In genomic region chr2:26609839-26610277, GRCh38 we compare ENCODE assay signal across 12 cellular contexts. TPM values are rescaled to one million over a fixed set of nuclear protein-coding genes. Genes with fewer than 3 reads are reported as not detected.
DNase-seq lines count a peak whose midpoint lies in the region; ATAC-seq, FAIRE-seq and TF ChIP-seq lines count a peak whose summit lies in the region.
"Had no signal": no experiment of that assay in that cellular context is flagged by ENCODE, and none has a peak within 500 bp of the region (broad histone marks: within the 10 kb centered on the region; RNA-seq: fewer than 3 reads in every experiment).

No MANE protein-coding gene starts in this region.

- in situ Hi-C loops in HepG2 (cut with HindIII; ENCODE audit: extremely low pct_ligation_motif_present, low pct_unique_long_range_greater_than_20kb): loop anchor here (5.0 kb wide), 1 partner anchor 132 kb away; no protein-coding TSS in a partner anchor

- H3K36me3 ChIP-seq in HepG2 (replicated peaks in 1 of 2; ENCODE audit: control insufficient read depth in 1 of 2, insufficient read depth in 2 of 2, low read length in 2 of 2): no peaks in the 10 kb centered on the region
- no peaks in the 10 kb centered on the region for H3K36me3 ChIP-seq in right lobe of liver
- no peaks in the 10 kb centered on the region for H3K36me3 ChIP-seq in mesodermal cell (ENCODE audit: control insufficient read depth, insufficient read depth, low read length)
- no peaks in the 10 kb centered on the region for H3K36me3 ChIP-seq in upper lobe of right lung

- no peak overlapping the region for H3K4me3 Mint-ChIP-seq in activated CD4-positive, alpha-beta T cell treated with anti-CD3 and anti-CD28 coated beads, Interleukin-2, amount 10 ng/mL, durations not matched to agents 7 days and 5 days
- H3K4me3 Mint-ChIP-seq in MCF 10A (ENCODE audit: unreplicated experiment): no peak overlapping the region
- H3K4me3 Mint-ChIP-seq: CD14-positive monocyte had no signal

- TF ChIP-seq RAD21 in HepG2 (CRISPR knock-in tag; IDR thresholded peaks at IDR 0.05): no peak

- peaks cover under 1% of the 10 kb centered on the region for H3K27me3 Mint-ChIP-seq in activated CD4-positive, alpha-beta T cell treated with anti-CD3 and anti-CD28 coated beads, Interleukin-2, amount 10 ng/mL, durations not matched to agents 7 days and 5 days
- H3K27me3 Mint-ChIP-seq in MCF 10A (ENCODE audit: insufficient read depth, unreplicated experiment): peaks cover 49% of the 10 kb centered on the region

- TF ChIP-seq POLR2A in HepG2 (IDR thresholded peaks at IDR 0.05; ENCODE audit: insufficient read depth in 1 of 2, low read depth in 2 of 2, low read length in 2 of 2): no peak
- no peak for TF ChIP-seq POLR2A in right lobe of liver (IDR thresholded peaks at IDR 0.05)

- no peaks in the 10 kb centered on the region for H3K9me3 Mint-ChIP-seq in activated CD4-positive, alpha-beta T cell treated with anti-CD3 and anti-CD28 coated beads, Interleukin-2, amount 10 ng/mL, durations not matched to agents 7 days and 5 days
- H3K9me3 Mint-ChIP-seq in MCF 10A (ENCODE audit: unreplicated experiment): no peaks in the 10 kb centered on the region

- H3K9me3 ChIP-seq in HepG2 (ENCODE audit: low read length) (no peaks in the 10 kb centered on the region), right lobe of liver (no peaks in the 10 kb centered on the region), mesodermal cell (ENCODE audit: control insufficient read depth, low read length) (no peaks in the 10 kb centered on the region), upper lobe of right lung (no peaks in the 10 kb centered on the region)

- H4K20me1 ChIP-seq in HepG2 (ENCODE audit: insufficient read depth, low read length): no peaks in the 10 kb centered on the region

- no peaks in the 10 kb centered on the region for H3K79me2 ChIP-seq in HepG2 (ENCODE audit: insufficient read depth, low read length)

- H3K27ac Mint-ChIP-seq in activated CD4-positive, alpha-beta T cell treated with anti-CD3 and anti-CD28 coated beads, Interleukin-2, amount 10 ng/mL, durations not matched to agents 7 days and 5 days: no peak overlapping the region
- H3K27ac Mint-ChIP-seq in MCF 10A (ENCODE audit: low read depth, unreplicated experiment): no peak overlapping the region
- H3K27ac Mint-ChIP-seq: CD14-positive monocyte had no signal

- no peak for FAIRE-seq in HepG2 (lab: Jason Lieb, UNC)

- no peak overlapping the region for H3K9ac ChIP-seq in HepG2 (ENCODE audit: insufficient read depth, low read depth, low read length)

- H3K36me3 Mint-ChIP-seq in activated CD4-positive, alpha-beta T cell treated with anti-CD3 and anti-CD28 coated beads, Interleukin-2, amount 10 ng/mL, durations not matched to agents 7 days and 5 days (ENCODE audit: low read depth): no peaks in the 10 kb centered on the region
- H3K36me3 Mint-ChIP-seq in MCF 10A (ENCODE audit: insufficient read depth, unreplicated experiment): no peaks in the 10 kb centered on the region
- H3K36me3 Mint-ChIP-seq: CD14-positive monocyte had no signal

- 23% methylated on average over 7 of the region's 10 CpGs for WGBS in HepG2 (ENCODE audit: low lambda C conversion rate)
- 54% methylated on average over 4 of the region's 10 CpGs for WGBS in right lobe of liver (ENCODE audit: insufficient coverage, low coverage, low lambda C conversion rate, missing lambda C conversion rate)
- 69 to 76% methylated on average over 9 to 10 of the region's 10 CpGs for WGBS in mesodermal cell (ENCODE audit: insufficient coverage in 2 of 2), 2 experiments

- H3K4me3 ChIP-seq in HepG2 (replicated peaks in 1 of 3; ENCODE audit: insufficient read depth in 1 of 3, low read depth in 2 of 3, low read length in 3 of 3) (no peak overlapping the region), right lobe of liver (no peak overlapping the region), mesodermal cell (ENCODE audit: extremely low read depth, insufficient read depth, low read length, poor library complexity, severe bottlenecking) (no peak overlapping the region), upper lobe of right lung (no peak overlapping the region)

- TF ChIP-seq EP300 in HepG2 (IDR thresholded peaks at IDR 0.05; ENCODE audit: low read depth in 2 of 2, low read length in 2 of 2): no peak
- TF ChIP-seq EP300 in HepG2 (CRISPR knock-in tag; IDR thresholded peaks at IDR 0.05; ENCODE audit: borderline replicate concordance): no peak

- intact Hi-C loops in HepG2 (cut with micrococcal nuclease; ENCODE audit: unreplicated experiment) (no loop called here), right lobe of liver (cut with DNase I) (loop anchor here (2.0 to 5.0 kb wide), 2 partner anchors 137 to 139 kb away; no protein-coding TSS in a partner anchor), upper lobe of right lung (cut with DNase I) (loop anchor here (5.0 kb wide), 1 partner anchor 132 kb away; no protein-coding TSS in a partner anchor), MCF 10A (cut with micrococcal nuclease) (loop anchor here (5.0 kb wide), 1 partner anchor 332 kb away; no protein-coding TSS in a partner anchor)

- DNase-seq in HepG2 (ENCODE audit: low spot score) (no peak), right lobe of liver (no peak), upper lobe of right lung (peak; percentile 63), SIG-M5 treated with dmso at 0.1 percent for 504 hours (lab: John Stamatoyannopoulos, UW; ENCODE audit: unreplicated experiment) (no peak), MCF 10A (ENCODE audit: unreplicated experiment) (no peak)
- DNase-seq in activated CD4-positive, alpha-beta T cell treated with anti-CD3 and anti-CD28 coated beads, Interleukin-2, amount 10 ng/mL, durations not matched to agents 7 days and 5 days: peak; percentile 20
- DNase-seq: erythroblast, NCI-H774 had no signal

- peak overlapping the region; percentile 43 for H3K4me2 ChIP-seq in HepG2 (ENCODE audit: low read depth, low read length)

- BruUV-seq in HepG2 (replicated peaks; lab: Mats Ljungman, UMichigan) (no TSS peak), MCF 10A (replicated peaks; lab: Mats Ljungman, UMichigan) (no TSS peak)

- H3K27me3 ChIP-seq in HepG2 (ENCODE audit: control insufficient read depth in 1 of 2, insufficient read depth in 2 of 2, low read length in 2 of 2) (peaks cover 2 to 48% of the 10 kb centered on the region in 2 experiments; a peak in 4 of 5 replicates), right lobe of liver (no peaks in the 10 kb centered on the region), upper lobe of right lung (no peaks in the 10 kb centered on the region)

- POLR2A ChIA-PET in HepG2 (lab: Yijun Ruan, JAX) (no interaction called here), MCF 10A (lab: Yijun Ruan, JAX) (no interaction called here)
- POLR2A ChIA-PET in activated CD4-positive, alpha-beta T cell treated with anti-CD3 and anti-CD28 coated beads, Interleukin-2, amount 10 ng/mL, durations not matched to agents 7 days and 5 days (lab: Charles Lee): no interaction called here

- no peak overlapping the region for H3K27ac ChIP-seq in HepG2 (ENCODE audit: extremely low read length, insufficient read depth, low read length)
- H3K27ac ChIP-seq in right lobe of liver: no peak overlapping the region
- H3K27ac ChIP-seq in mesodermal cell (ENCODE audit: low read depth, low read length, severe bottlenecking): peak overlapping the region; percentile 38
- peak overlapping the region; percentile 56 for H3K27ac ChIP-seq in upper lobe of right lung

- peaks cover 23% of the 10 kb centered on the region for H3K4me1 ChIP-seq in HepG2 (ENCODE audit: insufficient read depth, low read length)
- peaks cover 0 to 6% (median 0%) of the 10 kb centered on the region in 4 donors for H3K4me1 ChIP-seq in right lobe of liver
- H3K4me1 ChIP-seq in mesodermal cell (ENCODE audit: control insufficient read depth, insufficient read depth, low read length, poor library complexity, severe bottlenecking): peaks cover 8% of the 10 kb centered on the region
- peaks cover 42% of the 10 kb centered on the region for H3K4me1 ChIP-seq in upper lobe of right lung

- peaks cover 17% of the 10 kb centered on the region for H3K4me1 Mint-ChIP-seq in activated CD4-positive, alpha-beta T cell treated with anti-CD3 and anti-CD28 coated beads, Interleukin-2, amount 10 ng/mL, durations not matched to agents 7 days and 5 days
- no peaks in the 10 kb centered on the region for H3K4me1 Mint-ChIP-seq in MCF 10A (ENCODE audit: insufficient read depth, unreplicated experiment)

- ATAC-seq in HepG2: peak; percentile 39
- ATAC-seq in right lobe of liver: no peak
- ATAC-seq in upper lobe of right lung: peak; percentile 50
- ATAC-seq in GM19351 (IDR thresholded peaks at IDR 0.05; ENCODE audit: unreplicated experiment): no peak

- no peak for TF ChIP-seq CTCF in HepG2 (CRISPR knock-in tag; IDR thresholded peaks at IDR 0.05)
- TF ChIP-seq CTCF in right lobe of liver (IDR thresholded peaks at IDR 0.05): no peak
- TF ChIP-seq CTCF in upper lobe of right lung (IDR thresholded peaks at IDR 0.05): no peak
- TF ChIP-seq CTCF in MCF 10A (IDR thresholded peaks at IDR 0.05; ENCODE audit: unreplicated experiment): no peak

- CTCF ChIA-PET in HepG2 (lab: Yijun Ruan, JAX; ENCODE audit: low intra/inter-chr PET ratio, low total read pairs): interaction anchor here (7.6 kb wide), 1 partner anchor 135 kb away, joined by 118 read pairs; no protein-coding TSS in a partner anchor
- CTCF ChIA-PET in activated CD4-positive, alpha-beta T cell treated with anti-CD3 and anti-CD28 coated beads, Interleukin-2, amount 10 ng/mL, durations not matched to agents 7 days and 5 days (lab: Charles Lee): no interaction called here
- CTCF ChIA-PET in MCF 10A (lab: Yijun Ruan, JAX): interaction anchor here (0.7 to 0.9 kb wide), 3 partner anchors 134 to 498 kb away, joined by 3 to 4 read pairs (median 3); no protein-coding TSS in a partner anchor

- H2AFZ ChIP-seq in HepG2 (ENCODE audit: low read length): no peak overlapping the region

RNA-seq across cellular contexts. Expression of gene CIB4, which starts 31.3 kb away (rescaled TPM):
- total RNA-seq in HepG2 (2016; rRNA removed; fragmentation: Illumina TruSeq; extraction: Trizol) (not detected in 2 replicates), right lobe of liver (not detected), upper lobe of right lung (not detected), MCF 10A (2022) (not detected in 2 replicates)
- not detected in 2 replicates for total RNA-seq in HepG2 (2016; cell fraction: cytosol; rRNA removed; fragmentation: Illumina TruSeq; extraction: Trizol; ENCODE audit: low read depth)
- total RNA-seq in HepG2 (2016; cell fraction: insoluble cytoplasmic fraction; rRNA removed; fragmentation: Illumina TruSeq; extraction: Trizol): not detected in 2 replicates
- total RNA-seq in HepG2 (2016; cell fraction: membrane; rRNA removed; fragmentation: Illumina TruSeq; extraction: Trizol): not detected in 2 replicates
- total RNA-seq in HepG2 (2016; cell fraction: nucleus; rRNA removed; fragmentation: Illumina TruSeq; extraction: Trizol): not detected in 2 replicates
- not detected in 2 replicates for polyA plus RNA-seq in HepG2 (2011; rRNA removed)
- polyA plus RNA-seq in HepG2 (2011; cell fraction: cytosol; rRNA removed): not detected in 2 replicates
- polyA plus RNA-seq in HepG2 (2011; cell fraction: nucleus; rRNA removed): not detected in 2 replicates
- polyA plus RNA-seq in HepG2 (2012): not detected in 2 replicates
- not detected in 2 replicates for polyA plus RNA-seq in HepG2 (2016; cell fraction: cytosol; fragmentation: Illumina TruSeq; extraction: Trizol; ENCODE audit: low read depth)
- polyA plus RNA-seq in HepG2 (2016; cell fraction: insoluble cytoplasmic fraction; fragmentation: Illumina TruSeq; extraction: Trizol; ENCODE audit: low read depth): not detected in 2 replicates
- not detected in 2 replicates for polyA plus RNA-seq in HepG2 (2016; cell fraction: membrane; fragmentation: Illumina TruSeq; extraction: Trizol; ENCODE audit: low read depth)
- not detected in 2 replicates for polyA plus RNA-seq in HepG2 (2016; cell fraction: nucleus; fragmentation: Illumina TruSeq; extraction: Trizol; ENCODE audit: insufficient read depth, low read depth)
- polyA minus RNA-seq in HepG2 (2011; rRNA and poly(A)+ RNA removed; ENCODE audit: low replicate concordance): not detected in 2 replicates
- not detected in 2 replicates for polyA minus RNA-seq in HepG2 (2011; cell fraction: cytosol; rRNA and poly(A)+ RNA removed)
- not detected in 2 replicates for polyA minus RNA-seq in HepG2 (2011; cell fraction: nucleus; rRNA and poly(A)+ RNA removed)
- not detected for total RNA-seq in activated CD4-positive, alpha-beta T cell treated with anti-CD3 and anti-CD28 coated beads, Interleukin-2, amount 10 ng/mL, durations not matched to agents 7 days and 5 days
- polyA plus RNA-seq in mesodermal cell (2013, experiment 1 of 2): not detected
- not detected for polyA plus RNA-seq in mesodermal cell (2013, experiment 2 of 2)
- total RNA-seq: SK-MEL-5 had no signal
- polyA plus RNA-seq: CD14-positive monocyte had no signal

Comparison
In these comparisons a context has a peak if more than half of its experiments do, and no peak if none do; other contexts are left out.
1. ATAC-seq: peak in HepG2 (single experiment) and upper lobe of right lung (single experiment); none in right lobe of liver (0 of 4) and GM19351 (single experiment).
2. DNase-seq: peak in activated CD4-positive, alpha-beta T cell treated with anti-CD3 and anti-CD28 coated beads, Interleukin-2, amount 10 ng/mL, durations not matched to agents 7 days and 5 days (single experiment) and upper lobe of right lung (single experiment); none in HepG2 (single experiment), right lobe of liver (0 of 3), SIG-M5 treated with dmso at 0.1 percent for 504 hours (single experiment) and MCF 10A (single experiment).
3. H3K27ac ChIP-seq: peak in mesodermal cell (single experiment) and upper lobe of right lung (single experiment); none in HepG2 (single experiment) and right lobe of liver (0 of 3).